In genomic region chr5:179796877-179797608, GRCh38 we compare ENCODE assay signal across 9 cellular contexts. TPM values are rescaled to one million over a fixed set of nuclear protein-coding genes. Genes with fewer than 3 reads are reported as not detected.
A peak's percentile ranks its signal among the peaks of the same experiment; 100 is the strongest.
DNase-seq lines count a peak whose midpoint lies in the region; ATAC-seq, FAIRE-seq and TF ChIP-seq lines count a peak whose summit lies in the region.
"Had no signal": no experiment of that assay in that cellular context is flagged by ENCODE, and none has a peak within 500 bp of the region (broad histone marks: within the 10 kb centered on the region; RNA-seq: fewer than 3 reads in every experiment).

No MANE protein-coding gene starts in this region.

- no peaks in the 10 kb centered on the region for H3K27me3 Mint-ChIP-seq in activated T-cell treated with anti-CD3 and anti-CD28 coated beads, Interleukin-2, amount 50 U/mL, for 24 hours
- H3K27me3 Mint-ChIP-seq in activated naive CD8-positive, alpha-beta T cell = no peaks in the 10 kb centered on the region

- H3K36me3 ChIP-seq in lower lobe of right lung (peaks cover 43% of the 10 kb centered on the region), thyroid gland (peaks cover 24 to 41% of the 10 kb centered on the region in 2 donors)

- TF ChIP-seq POLR2A in thyroid gland (IDR thresholded peaks at IDR 0.05) (no peak), H54 (IDR thresholded peaks at IDR 0.05; ENCODE audit: low read depth, low read length) (no peak)

- WGBS in thyroid gland, 2 donors = 90 to 94% methylated on average over 19 to 21 of the region's 21 CpGs

- H3K9me3 ChIP-seq in lower lobe of right lung (no peaks in the 10 kb centered on the region), thyroid gland (no peaks in the 10 kb centered on the region)

- H3K4me3 Mint-ChIP-seq in activated T-cell treated with anti-CD3 and anti-CD28 coated beads, Interleukin-2, amount 50 U/mL, for 24 hours = peak overlapping the region; percentile 33
- peak overlapping the region; percentile 63 for H3K4me3 Mint-ChIP-seq in activated naive CD8-positive, alpha-beta T cell

- H3K36me3 Mint-ChIP-seq in activated T-cell treated with anti-CD3 and anti-CD28 coated beads, Interleukin-2, amount 50 U/mL, for 24 hours (ENCODE audit: low read depth) = peaks cover 34% of the 10 kb centered on the region
- H3K36me3 Mint-ChIP-seq in activated naive CD8-positive, alpha-beta T cell = peaks cover 4% of the 10 kb centered on the region

- TF ChIP-seq CTCF in lower lobe of right lung (IDR thresholded peaks at IDR 0.05) (no peak), thyroid gland (IDR thresholded peaks at IDR 0.05) (no peak)

- no peak for ATAC-seq in lower lobe of right lung

- H3K27ac ChIP-seq in lower lobe of right lung (peak overlapping the region; percentile 80), thyroid gland (peak overlapping the region; percentile 73 to 90 (median 87))

- FAIRE-seq in H54 (lab: Jason Lieb, UNC) = no peak
- FAIRE-seq: colon had no signal

- H3K9me3 Mint-ChIP-seq in activated T-cell treated with anti-CD3 and anti-CD28 coated beads, Interleukin-2, amount 50 U/mL, for 24 hours = no peaks in the 10 kb centered on the region
- no peaks in the 10 kb centered on the region for H3K9me3 Mint-ChIP-seq in activated naive CD8-positive, alpha-beta T cell (ENCODE audit: low read depth)

- H3K27ac Mint-ChIP-seq in activated T-cell treated with anti-CD3 and anti-CD28 coated beads, Interleukin-2, amount 50 U/mL, for 24 hours = peak overlapping the region; percentile 33
- no peak overlapping the region for H3K27ac Mint-ChIP-seq in activated naive CD8-positive, alpha-beta T cell

- H3K27me3 ChIP-seq in lower lobe of right lung (ENCODE audit: low read depth) (no peaks in the 10 kb centered on the region), thyroid gland (no peaks in the 10 kb centered on the region)

- peaks cover 35% of the 10 kb centered on the region for H3K4me1 Mint-ChIP-seq in activated T-cell treated with anti-CD3 and anti-CD28 coated beads, Interleukin-2, amount 50 U/mL, for 24 hours (ENCODE audit: low read depth)
- peaks cover 32% of the 10 kb centered on the region for H3K4me1 Mint-ChIP-seq in activated naive CD8-positive, alpha-beta T cell (ENCODE audit: low read depth)

- H3K4me3 ChIP-seq in lower lobe of right lung (peak overlapping the region; percentile 76), thyroid gland (replicated peaks in 1 of 3) (peak overlapping the region in 1 of 3 donors; percentile 89)

- no peak for DNase-seq in activated T-cell treated with anti-CD3 and anti-CD28 coated beads, Interleukin-2, amount 50 U/mL, for 24 hours
- DNase-seq in activated T-cell treated with anti-CD3 and anti-CD28 coated beads, Interleukin-2, amount 50 U/mL, for 48 hours = no peak
- DNase-seq in lower lobe of right lung (no peak), thyroid gland (no peak), inferior parietal cortex (ENCODE audit: extremely low spot score) (no peak), H54 (ENCODE audit: insufficient read length, low spot score) (no peak)
- DNase-seq in stimulated activated CD4-positive, alpha-beta T cell treated with anti-CD3 and anti-CD28 coated beads, Interleukin-15, amount 100 ng/mL, for 24 hours = no peak

- intact Hi-C loops in lower lobe of right lung (cut with DNase I) (no loop called here), thyroid gland (cut with DNase I) (loop anchor here (5.0 kb wide), 2 partner anchors 35 to 60 kb away; partner anchors contain the start of gene MRNIP)

- H3K4me1 ChIP-seq in lower lobe of right lung (peaks cover 54% of the 10 kb centered on the region), thyroid gland (peaks cover 29 to 51% of the 10 kb centered on the region in 2 donors)

RNA-seq across cellular contexts. Expression of gene LTC4S, which starts 3.3 kb away (rescaled TPM):
- total RNA-seq in lower lobe of right lung (20.1 TPM), thyroid gland (10 to 100 TPM in 2 of 4 donors, 1 to 10 TPM in 2; 6.4 to 28.2 (median 15.9) TPM)

RNA-seq across cellular contexts. Expression of gene MGAT4B, which starts 9.6 kb away (rescaled TPM):
- 105 TPM for total RNA-seq in lower lobe of right lung
- 100 to 1,000 TPM in 2 of 4 donors, 10 to 100 TPM in 2; 83.6 to 108 (median 102) TPM for total RNA-seq in thyroid gland

RNA-seq across cellular contexts. Expression of gene SQSTM1, which starts 23.7 kb away (rescaled TPM):
- total RNA-seq in lower lobe of right lung (450 TPM), thyroid gland (1,000 to 10,000 TPM in 1 of 4 donors, 100 to 1,000 TPM in 3; 649 to 1,146 (median 971) TPM)
